In genomic region chrX:118679290-118679689, GRCh38 we compare ENCODE assay signal across 1 cellular context.
TF ChIP-seq lines count a peak whose summit lies in the region.

No MANE protein-coding gene starts in this region.

TF ChIP-seq in HCT116, 20 proteins besides CTCF, POLR2A, EP300 and RAD21 (continued from another document):
- TF ChIP-seq, protein P1, sequence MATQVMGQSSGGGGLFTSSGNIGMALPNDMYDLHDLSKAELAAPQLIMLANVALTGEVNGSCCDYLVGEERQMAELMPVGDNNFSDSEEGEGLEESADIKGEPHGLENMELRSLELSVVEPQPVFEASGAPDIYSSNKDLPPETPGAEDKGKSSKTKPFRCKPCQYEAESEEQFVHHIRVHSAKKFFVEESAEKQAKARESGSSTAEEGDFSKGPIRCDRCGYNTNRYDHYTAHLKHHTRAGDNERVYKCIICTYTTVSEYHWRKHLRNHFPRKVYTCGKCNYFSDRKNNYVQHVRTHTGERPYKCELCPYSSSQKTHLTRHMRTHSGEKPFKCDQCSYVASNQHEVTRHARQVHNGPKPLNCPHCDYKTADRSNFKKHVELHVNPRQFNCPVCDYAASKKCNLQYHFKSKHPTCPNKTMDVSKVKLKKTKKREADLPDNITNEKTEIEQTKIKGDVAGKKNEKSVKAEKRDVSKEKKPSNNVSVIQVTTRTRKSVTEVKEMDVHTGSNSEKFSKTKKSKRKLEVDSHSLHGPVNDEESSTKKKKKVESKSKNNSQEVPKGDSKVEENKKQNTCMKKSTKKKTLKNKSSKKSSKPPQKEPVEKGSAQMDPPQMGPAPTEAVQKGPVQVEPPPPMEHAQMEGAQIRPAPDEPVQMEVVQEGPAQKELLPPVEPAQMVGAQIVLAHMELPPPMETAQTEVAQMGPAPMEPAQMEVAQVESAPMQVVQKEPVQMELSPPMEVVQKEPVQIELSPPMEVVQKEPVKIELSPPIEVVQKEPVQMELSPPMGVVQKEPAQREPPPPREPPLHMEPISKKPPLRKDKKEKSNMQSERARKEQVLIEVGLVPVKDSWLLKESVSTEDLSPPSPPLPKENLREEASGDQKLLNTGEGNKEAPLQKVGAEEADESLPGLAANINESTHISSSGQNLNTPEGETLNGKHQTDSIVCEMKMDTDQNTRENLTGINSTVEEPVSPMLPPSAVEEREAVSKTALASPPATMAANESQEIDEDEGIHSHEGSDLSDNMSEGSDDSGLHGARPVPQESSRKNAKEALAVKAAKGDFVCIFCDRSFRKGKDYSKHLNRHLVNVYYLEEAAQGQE (IDR thresholded peaks at IDR 0.05; ENCODE audit: low read depth): no peak
- TF ChIP-seq CBX3 (IDR thresholded peaks at IDR 0.05; ENCODE audit: low read depth): no peak
- TF ChIP-seq FOSL1 (IDR thresholded peaks at IDR 0.05; ENCODE audit: low read depth): no peak
- no peak for TF ChIP-seq ELF1 (IDR thresholded peaks at IDR 0.05; ENCODE audit: borderline replicate concordance, low read depth)
- TF ChIP-seq POLR2AphosphoS5 (IDR thresholded peaks at IDR 0.05; ENCODE audit: low read depth, low read length): no peak
- no peak for TF ChIP-seq EZH2 (IDR thresholded peaks at IDR 0.05)
- no peak for TF ChIP-seq ZFX (IDR thresholded peaks at IDR 0.05)
- no peak for TF ChIP-seq YY1 (IDR thresholded peaks at IDR 0.05; ENCODE audit: extremely low read depth, insufficient replicate concordance, low read depth, low read length)
- TF ChIP-seq, protein P2, sequence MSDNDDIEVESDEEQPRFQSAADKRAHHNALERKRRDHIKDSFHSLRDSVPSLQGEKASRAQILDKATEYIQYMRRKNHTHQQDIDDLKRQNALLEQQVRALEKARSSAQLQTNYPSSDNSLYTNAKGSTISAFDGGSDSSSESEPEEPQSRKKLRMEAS (IDR thresholded peaks at IDR 0.05): no peak
- TF ChIP-seq, protein P3, sequence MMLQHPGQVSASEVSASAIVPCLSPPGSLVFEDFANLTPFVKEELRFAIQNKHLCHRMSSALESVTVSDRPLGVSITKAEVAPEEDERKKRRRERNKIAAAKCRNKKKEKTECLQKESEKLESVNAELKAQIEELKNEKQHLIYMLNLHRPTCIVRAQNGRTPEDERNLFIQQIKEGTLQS (IDR thresholded peaks at IDR 0.05): no peak
- TF ChIP-seq, protein P4, sequence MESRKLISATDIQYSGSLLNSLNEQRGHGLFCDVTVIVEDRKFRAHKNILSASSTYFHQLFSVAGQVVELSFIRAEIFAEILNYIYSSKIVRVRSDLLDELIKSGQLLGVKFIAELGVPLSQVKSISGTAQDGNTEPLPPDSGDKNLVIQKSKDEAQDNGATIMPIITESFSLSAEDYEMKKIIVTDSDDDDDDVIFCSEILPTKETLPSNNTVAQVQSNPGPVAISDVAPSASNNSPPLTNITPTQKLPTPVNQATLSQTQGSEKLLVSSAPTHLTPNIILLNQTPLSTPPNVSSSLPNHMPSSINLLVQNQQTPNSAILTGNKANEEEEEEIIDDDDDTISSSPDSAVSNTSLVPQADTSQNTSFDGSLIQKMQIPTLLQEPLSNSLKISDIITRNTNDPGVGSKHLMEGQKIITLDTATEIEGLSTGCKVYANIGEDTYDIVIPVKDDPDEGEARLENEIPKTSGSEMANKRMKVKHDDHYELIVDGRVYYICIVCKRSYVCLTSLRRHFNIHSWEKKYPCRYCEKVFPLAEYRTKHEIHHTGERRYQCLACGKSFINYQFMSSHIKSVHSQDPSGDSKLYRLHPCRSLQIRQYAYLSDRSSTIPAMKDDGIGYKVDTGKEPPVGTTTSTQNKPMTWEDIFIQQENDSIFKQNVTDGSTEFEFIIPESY (IDR thresholded peaks at IDR 0.05; ENCODE audit: extremely low read depth, insufficient replicate concordance, low read length): no peak
- no peak for TF ChIP-seq JUND (IDR thresholded peaks at IDR 0.05)
- TF ChIP-seq EGR1 (IDR thresholded peaks at IDR 0.05; ENCODE audit: low read depth): no peak
- TF ChIP-seq CEBPB (IDR thresholded peaks at IDR 0.05; ENCODE audit: low read depth): no peak
- TF ChIP-seq SRF (IDR thresholded peaks at IDR 0.05; ENCODE audit: low read depth): no peak
- no peak for TF ChIP-seq ZNF274 (IDR thresholded peaks at IDR 0.05; ENCODE audit: low read depth, low read length)
- TF ChIP-seq EZH2phosphoT487 (IDR thresholded peaks at IDR 0.05; ENCODE audit: borderline replicate concordance): no peak
- no peak for TF ChIP-seq SP1 (IDR thresholded peaks at IDR 0.05; ENCODE audit: low read depth)
